ENCODE assay signal across 23 cellular contexts in the genomic region with DNA sequence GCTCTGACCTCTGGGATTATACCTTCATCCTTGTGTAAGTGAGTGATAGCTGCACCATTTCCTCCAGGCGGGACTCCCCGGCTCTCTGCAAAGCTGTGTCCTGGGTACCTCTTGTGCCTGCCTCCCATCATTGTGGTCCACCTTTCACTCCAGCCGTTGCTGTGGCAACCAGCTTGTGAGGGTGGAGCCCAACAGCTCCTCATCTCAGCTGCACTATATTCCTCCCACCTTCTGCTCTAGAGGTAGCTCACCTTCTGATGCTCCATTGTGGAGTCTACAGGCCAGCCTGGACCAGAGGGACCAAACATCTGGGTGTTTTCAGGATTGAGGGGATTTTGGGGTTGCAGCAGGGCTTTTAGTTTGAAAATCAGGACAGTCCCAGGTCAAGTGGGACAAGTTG.
DNase-seq lines count a peak whose midpoint lies in the region; ATAC-seq, FAIRE-seq and TF ChIP-seq lines count a peak whose summit lies in the region.
"Had no signal": no experiment of that assay in that cellular context is flagged by ENCODE, and none has a peak within 500 bp of the region (broad histone marks: within the 10 kb centered on the region; RNA-seq: fewer than 3 reads in every experiment).

No MANE protein-coding gene starts in this region.

- peaks cover 86% of the 10 kb centered on the region for H3K36me3 ChIP-seq in K562 (ENCODE audit: control insufficient read depth, insufficient read depth, low read length)
- no peaks in the 10 kb centered on the region for H3K36me3 ChIP-seq in neural progenitor cell
- H3K36me3 ChIP-seq: BLaER1 treated with 17β-estradiol and CSF1 and Interleukin-3, amounts not matched to agents 10 nM and 100 nM; MG63; Peyer's patch; SJCRH30 had no signal

- intact Hi-C loops in K562 (cut with micrococcal nuclease) = no loop called here
- intact Hi-C loops in CD4-positive, alpha-beta T cell (cut with DNase I, micrococcal nuclease) = no loop called here

- no peaks in the 10 kb centered on the region for H3K9me3 Mint-ChIP-seq in neural progenitor cell
- no peaks in the 10 kb centered on the region for H3K9me3 Mint-ChIP-seq in CD4-positive, alpha-beta T cell
- H3K9me3 Mint-ChIP-seq: CD8-positive, alpha-beta T cell; H9 had no signal

- CTCF ChIA-PET in K562 (lab: Yijun Ruan, JAX; ENCODE audit: low intra/inter-chr PET ratio) = no interaction called here
- CTCF ChIA-PET in CD4-positive, alpha-beta T cell (lab: Charles Lee) = no interaction called here

- H3K4me2 ChIP-seq in K562 (ENCODE audit: insufficient read depth, low read length) (peak overlapping the region; percentile 54), neural progenitor cell (no peak overlapping the region)

- DNase-seq in DMS 273 (lab: John Stamatoyannopoulos, UW; ENCODE audit: unreplicated experiment) (peak; percentile 4), DMS 273 treated with DMSO at 0.1 percent for 48 hours (lab: John Stamatoyannopoulos, UW) (no peak), K562 (ENCODE audit: extremely low read depth in 1 of 4, low spot score in 3 of 4) (peak in 3 of 4 experiments; percentile 37 to 52 (median 44)), neural progenitor cell (ENCODE audit: low spot score) (peak; percentile 34), urothelium cell line (ENCODE audit: low spot score) (no peak), HK-2 (ENCODE audit: unreplicated experiment) (no peak), epidermal melanocyte (ENCODE audit: insufficient read length, low spot score) (no peak)
- DNase-seq in CD4-positive, alpha-beta T cell = no peak
- DNase-seq: Calu3; CD8-positive, alpha-beta T cell; EL; H9; HFFc6; MG63; NCI-H1417; NCI-H187 treated with DMSO at 0.1 percent for 48 hours; NCI-H2227 treated with DMSO at 0.1 percent for 48 hours; NCI-H510A; NCI-H774; Peyer's patch; SJCRH30 had no signal

- H3K4me1 Mint-ChIP-seq in neural progenitor cell = peaks cover 33% of the 10 kb centered on the region
- H3K4me1 Mint-ChIP-seq in CD4-positive, alpha-beta T cell (ENCODE audit: low read depth) = peaks cover 21% of the 10 kb centered on the region

- H3F3A ChIP-seq in neural progenitor cell (ENCODE audit: low read depth) = no peaks in the 10 kb centered on the region

- H3K27ac Mint-ChIP-seq in neural progenitor cell = peak overlapping the region; percentile 72
- H3K27ac Mint-ChIP-seq in CD4-positive, alpha-beta T cell = no peak overlapping the region
- H3K27ac Mint-ChIP-seq: CD8-positive, alpha-beta T cell; H9; HFFc6 had no signal

- H4K20me1 ChIP-seq in K562 (replicated peaks; ENCODE audit: control insufficient read depth, insufficient read depth, low read length) = peaks cover 90% of the 10 kb centered on the region
- no peaks in the 10 kb centered on the region for H4K20me1 ChIP-seq in neural progenitor cell (ENCODE audit: low read depth)
- H4K20me1 ChIP-seq: BLaER1 treated with 17β-estradiol and CSF1 and Interleukin-3, amounts not matched to agents 10 nM and 100 nM had no signal

- no peak for TF ChIP-seq CTCF in K562 (IDR thresholded peaks at IDR 0.05 in 2 of 3, conservative IDR thresholded peaks at IDR 0.05 in 1 of 3; ENCODE audit: insufficient read depth in 2 of 3, low read depth in 1 of 3, low read length in 3 of 3)
- TF ChIP-seq CTCF in neural progenitor cell (IDR thresholded peaks at IDR 0.05) = no peak
- TF ChIP-seq CTCF in CD4-positive, alpha-beta T cell (IDR thresholded peaks at IDR 0.05) = no peak

- POLR2A ChIA-PET in K562 (lab: Yijun Ruan, JAX) = interaction anchor here (0.6 to 3.0 kb wide), 5 partner anchors 9 to 262 kb away, joined by 3 to 10 read pairs (median 4); no protein-coding TSS in a partner anchor
- POLR2A ChIA-PET in CD4-positive, alpha-beta T cell (lab: Charles Lee) = no interaction called here

- H3K79me2 ChIP-seq in K562 (ENCODE audit: control insufficient read depth, insufficient read depth, low read length) = peaks cover 100% of the 10 kb centered on the region
- H3K79me2 ChIP-seq in neural progenitor cell (ENCODE audit: low read depth) = no peaks in the 10 kb centered on the region

- peak; percentile 56 for ATAC-seq in K562
- no peak for ATAC-seq in CD4-positive, alpha-beta T cell (ENCODE audit: poor library complexity)
- ATAC-seq: CD8-positive, alpha-beta T cell had no signal

- H2AFZ ChIP-seq in K562 (ENCODE audit: low read depth, low read length) (no peak overlapping the region), neural progenitor cell (replicated peaks) (no peak overlapping the region)

- FAIRE-seq in K562 (lab: Jason Lieb, UNC) (no peak), urothelium cell line (lab: Jason Lieb, UNC) (peak; percentile 74)

- H3K27me3 ChIP-seq in K562 (ENCODE audit: control insufficient read depth in 2 of 2, insufficient read depth in 2 of 2, low read length in 2 of 2) (no peaks in the 10 kb centered on the region), neural progenitor cell (no peaks in the 10 kb centered on the region)
- H3K27me3 ChIP-seq in CD4-positive, alpha-beta T cell (ENCODE audit: control insufficient read depth, insufficient read depth, low read length) = no peaks in the 10 kb centered on the region
- H3K27me3 ChIP-seq: BLaER1 treated with 17β-estradiol and CSF1 and Interleukin-3, amounts not matched to agents 10 nM and 100 nM; MG63; Peyer's patch had no signal

- H3K27ac ChIP-seq in K562 (ENCODE audit: extremely low read depth, low read depth, low read length) (peak overlapping the region; percentile 3; the same call in 1 of the 3 replicates), neural progenitor cell (no peak overlapping the region)
- H3K27ac ChIP-seq in CD4-positive, alpha-beta T cell (ENCODE audit: low read depth, low read length) = no peak overlapping the region
- H3K27ac ChIP-seq: 22Rv1, Peyer's patch, SJCRH30 had no signal

- TF ChIP-seq POLR2A in K562 (conservative IDR thresholded peaks at IDR 0.05) = peak; percentile 38; the same call in 1 of the 2 replicates

- H3K4me3 Mint-ChIP-seq in neural progenitor cell = no peak overlapping the region
- H3K4me3 Mint-ChIP-seq in CD4-positive, alpha-beta T cell = no peak overlapping the region
- H3K4me3 Mint-ChIP-seq: CD8-positive, alpha-beta T cell; H9; HFFc6 had no signal

- no TSS peak for BruUV-seq in K562 (replicated peaks; lab: Mats Ljungman, UMichigan)

- peaks cover 27% of the 10 kb centered on the region for H3K9me1 ChIP-seq in K562 (ENCODE audit: control insufficient read depth, insufficient read depth, low read length)

- TF ChIP-seq RAD21 in K562 (CRISPR knock-in tag; conservative IDR thresholded peaks at IDR 0.05 in 1 of 2, IDR thresholded peaks at IDR 0.05 in 1 of 2) = no peak

- 29% methylated on average over 3 of the region's 3 CpGs for WGBS in K562 (ENCODE audit: insufficient coverage, low coverage, missing lambda C conversion rate)

- H3K27me3 Mint-ChIP-seq in neural progenitor cell (ENCODE audit: insufficient read depth, low read depth) = peaks cover 4% of the 10 kb centered on the region
- peaks cover 4% of the 10 kb centered on the region for H3K27me3 Mint-ChIP-seq in CD4-positive, alpha-beta T cell

- H3K36me3 Mint-ChIP-seq in neural progenitor cell = no peaks in the 10 kb centered on the region
- H3K36me3 Mint-ChIP-seq in CD4-positive, alpha-beta T cell (ENCODE audit: low read depth) = no peaks in the 10 kb centered on the region
- H3K36me3 Mint-ChIP-seq: CD8-positive, alpha-beta T cell had no signal

- in situ Hi-C loops in K562 (cut with MboI) = no loop called here

- H3K9ac ChIP-seq in K562 (ENCODE audit: insufficient read depth in 1 of 2, low read depth in 2 of 2, low read length in 2 of 2) (0 out of 4 replicates have a peak overlapping the region, but pooled peaks of 1 of the 2 experiments have one; percentile 4), neural progenitor cell (no peak overlapping the region)
- H3K9ac ChIP-seq: BLaER1 treated with 17β-estradiol and CSF1 and Interleukin-3, amounts not matched to agents 10 nM and 100 nM had no signal

- TF ChIP-seq EP300 in K562 (IDR thresholded peaks at IDR 0.05; ENCODE audit: low read length) = no peak

- H3K9me3 ChIP-seq in K562 (replicated peaks; ENCODE audit: control insufficient read depth, insufficient read depth, low read depth, low read length) (no peaks in the 10 kb centered on the region), neural progenitor cell (ENCODE audit: low read depth) (no peaks in the 10 kb centered on the region)
- H3K9me3 ChIP-seq in CD4-positive, alpha-beta T cell (ENCODE audit: control insufficient read depth, low read length) = no peaks in the 10 kb centered on the region
- H3K9me3 ChIP-seq: MG63, Peyer's patch, SJCRH30 had no signal

- H3K4me3 ChIP-seq in K562 (no peak overlapping the region), neural progenitor cell (no peak overlapping the region)
- H3K4me3 ChIP-seq: BLaER1 treated with 17β-estradiol and CSF1 and Interleukin-3, amounts not matched to agents 10 nM and 100 nM; MG63; Peyer's patch; SJCRH30 had no signal

- H3K4me1 ChIP-seq in K562 (replicated peaks in 1 of 2; ENCODE audit: control insufficient read depth in 2 of 2, insufficient read depth in 2 of 2, low read length in 2 of 2) = peaks cover 16 to 76% of the 10 kb centered on the region in 2 experiments
- peaks cover 18% of the 10 kb centered on the region for H3K4me1 ChIP-seq in neural progenitor cell
- H3K4me1 ChIP-seq: Peyer's patch, SJCRH30 had no signal

TF ChIP-seq in K562, 482 proteins besides CTCF, POLR2A, EP300 and RAD21 (continues in another document):
- TF ChIP-seq ZNF311 (CRISPR knock-in tag; IDR thresholded peaks at IDR 0.05) = no peak
- no peak for TF ChIP-seq MBD2 (IDR thresholded peaks at IDR 0.05; ENCODE audit: borderline replicate concordance, low read depth)
- peak; percentile 66; the same call in 1 of the 2 replicates for TF ChIP-seq MYNN (IDR thresholded peaks at IDR 0.05)
- 0 out of 2 replicates have a peak, but pooled peaks have one; percentile 9 for TF ChIP-seq MYNN (CRISPR knock-in tag; IDR thresholded peaks at IDR 0.05)
- no peak for TF ChIP-seq MEF2D (tag; conservative IDR thresholded peaks at IDR 0.05; ENCODE audit: low read depth)
- TF ChIP-seq POLR2B (IDR thresholded peaks at IDR 0.05; ENCODE audit: low read depth, partially characterized antibody) = peak; percentile 20
- TF ChIP-seq, protein P1, sequence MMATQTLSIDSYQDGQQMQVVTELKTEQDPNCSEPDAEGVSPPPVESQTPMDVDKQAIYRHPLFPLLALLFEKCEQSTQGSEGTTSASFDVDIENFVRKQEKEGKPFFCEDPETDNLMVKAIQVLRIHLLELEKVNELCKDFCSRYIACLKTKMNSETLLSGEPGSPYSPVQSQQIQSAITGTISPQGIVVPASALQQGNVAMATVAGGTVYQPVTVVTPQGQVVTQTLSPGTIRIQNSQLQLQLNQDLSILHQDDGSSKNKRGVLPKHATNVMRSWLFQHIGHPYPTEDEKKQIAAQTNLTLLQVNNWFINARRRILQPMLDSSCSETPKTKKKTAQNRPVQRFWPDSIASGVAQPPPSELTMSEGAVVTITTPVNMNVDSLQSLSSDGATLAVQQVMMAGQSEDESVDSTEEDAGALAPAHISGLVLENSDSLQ (IDR thresholded peaks at IDR 0.05) = peak; percentile 78
- TF ChIP-seq ZNF23 (CRISPR knock-in tag; IDR thresholded peaks at IDR 0.05) = no peak

Comparison
In these comparisons a context has a peak if more than half of its experiments do, and no peak if none do; other contexts are left out.
1. DNase-seq: peak in DMS 273 (single experiment), K562 (3 of 4) and neural progenitor cell (single experiment); none in DMS 273 treated with DMSO at 0.1 percent for 48 hours (single experiment), urothelium cell line (single experiment), HK-2 (single experiment), CD4-positive, alpha-beta T cell (0 of 10) and epidermal melanocyte (single experiment).